Comparison of ENCODE assay signal across 7 cellular contexts in genomic region chr19:14249891-14250290, GRCh38. TPM values are rescaled to one million over a fixed set of nuclear protein-coding genes. Genes with fewer than 3 reads are reported as not detected.
A peak's percentile ranks its signal among the peaks of the same experiment; 100 is the strongest.
DNase-seq lines count a peak whose midpoint lies in the region; ATAC-seq, FAIRE-seq and TF ChIP-seq lines count a peak whose summit lies in the region.
"Not testable (repeated sequence)": the region's sequence is repeated elsewhere in the genome, so short reads cannot be mapped to it uniquely, and the experiment has no call there.

No MANE protein-coding gene starts in this region.

- intact Hi-C loops in Caco-2 (cut with micrococcal nuclease; ENCODE audit: unreplicated experiment); activated CD4-positive, alpha-beta T cell treated with anti-CD3 and anti-CD28 coated beads, Interleukin-2, amount 10 ng/mL, durations not matched to agents 24 days and 14 days (cut with micrococcal nuclease); activated naive CD4-positive, alpha-beta T cell treated with anti-CD3 and anti-CD28 coated beads for 36 hours (cut with micrococcal nuclease): not testable (repeated sequence)

- not testable (repeated sequence) for H3K18ac ChIP-seq in H1 (ENCODE audit: extremely low read depth, low read length)

- DNase-seq in Caco-2; activated CD4-positive, alpha-beta T cell treated with anti-CD3 and anti-CD28 coated beads, Interleukin-2, amount 10 ng/mL, durations not matched to agents 24 days and 14 days; activated naive CD4-positive, alpha-beta T cell treated with anti-CD3 and anti-CD28 coated beads for 36 hours; H1 (ENCODE audit: low read depth in 1 of 2, low spot score in 2 of 2); naive B cell: not testable (repeated sequence)

- not testable (repeated sequence) for H4K8ac ChIP-seq in H1 (ENCODE audit: extremely low read depth, insufficient read depth, low read length)

- H2BK5ac ChIP-seq in H1 (ENCODE audit: low read depth, low read length) = not testable (repeated sequence)

- not testable (repeated sequence) for H3K4me1 Mint-ChIP-seq in Caco-2 (ENCODE audit: low read depth, unreplicated experiment)
- peaks cover 13% of the 10 kb centered on the region for H3K4me1 Mint-ChIP-seq in activated CD4-positive, alpha-beta T cell treated with anti-CD3 and anti-CD28 coated beads, Interleukin-2, amount 10 ng/mL, durations not matched to agents 24 days and 14 days
- peaks cover 16% of the 10 kb centered on the region for H3K4me1 Mint-ChIP-seq in activated naive CD4-positive, alpha-beta T cell treated with anti-CD3 and anti-CD28 coated beads for 36 hours (ENCODE audit: low read depth)
- peaks cover 6 to 22% (median 18%) of the 10 kb centered on the region in 3 donors for H3K4me1 Mint-ChIP-seq in naive B cell

- H3K9me2 ChIP-seq in Loucy (replicated peaks; ENCODE audit: low read depth, low read length) = not testable (repeated sequence)

- not testable (repeated sequence) for H3K9me3 Mint-ChIP-seq in Caco-2 (ENCODE audit: unreplicated experiment); activated CD4-positive, alpha-beta T cell treated with anti-CD3 and anti-CD28 coated beads, Interleukin-2, amount 10 ng/mL, durations not matched to agents 24 days and 14 days; activated naive CD4-positive, alpha-beta T cell treated with anti-CD3 and anti-CD28 coated beads for 36 hours; naive B cell

- not testable (repeated sequence) for H3K4ac ChIP-seq in H1 (replicated peaks; ENCODE audit: insufficient read length, low read depth, low read length)

- POLR2A ChIA-PET in Caco-2 (lab: Charles Lee) = not testable (repeated sequence)
- POLR2A ChIA-PET in H1 (lab: Charles Lee; ENCODE audit: partially characterized antibody) = interaction anchor here (0.6 to 1.8 kb wide), 4 partner anchors 10 to 289 kb away, joined by 3 to 7 read pairs (median 4); no protein-coding TSS in a partner anchor

- not testable (repeated sequence) for TF ChIP-seq RAD21 in H1 (IDR thresholded peaks at IDR 0.05 in 1 of 2, conservative IDR thresholded peaks at IDR 0.05 in 1 of 2; ENCODE audit: low read depth in 2 of 2, low read length in 2 of 2)

- H2BK20ac ChIP-seq in H1 (ENCODE audit: low read length) = not testable (repeated sequence)

- H4K20me1 ChIP-seq in Loucy (ENCODE audit: insufficient read depth, low read length, poor library complexity, severe bottlenecking); H1 (replicated peaks in 1 of 2; ENCODE audit: control insufficient read depth in 1 of 2, insufficient read depth in 2 of 2, low read length in 2 of 2): not testable (repeated sequence)

- WGBS in H1 (ENCODE audit: extremely low coverage in 1 of 2, insufficient coverage in 1 of 2, insufficient read length in 1 of 2, insufficient replicate concordance in 2 of 2, low coverage in 1 of 2, low lambda C conversion rate in 2 of 2, missing lambda C conversion rate in 1 of 2), 2 experiments = 53% methylated on average over 2 of the region's 2 CpGs; no CpG with 5 or more reads in 1 of the 2 experiments

- H3K4me3 Mint-ChIP-seq in Caco-2 (ENCODE audit: unreplicated experiment) = peak overlapping the region; percentile 71
- H3K4me3 Mint-ChIP-seq in activated CD4-positive, alpha-beta T cell treated with anti-CD3 and anti-CD28 coated beads, Interleukin-2, amount 10 ng/mL, durations not matched to agents 24 days and 14 days = peak overlapping the region; percentile 50
- peak overlapping the region; percentile 63 for H3K4me3 Mint-ChIP-seq in activated naive CD4-positive, alpha-beta T cell treated with anti-CD3 and anti-CD28 coated beads for 36 hours
- peak overlapping the region; percentile 77 to 92 (median 82) for H3K4me3 Mint-ChIP-seq in naive B cell

- not testable (repeated sequence) for FAIRE-seq in H1 (lab: Jason Lieb, UNC)

- not testable (repeated sequence) for H3K4me1 ChIP-seq in Caco-2; Loucy (ENCODE audit: insufficient read depth, low read length, poor library complexity, severe bottlenecking); parathyroid adenoma
- H3K4me1 ChIP-seq in H1 (replicated peaks in 1 of 4; ENCODE audit: control insufficient read depth in 3 of 4, insufficient read depth in 4 of 4, low read length in 3 of 4) = peaks cover 0 to 12% (median 2%) of the 10 kb centered on the region in 4 experiments; a peak in 4 of 7 replicates

- H3F3A ChIP-seq in Loucy (ENCODE audit: low read depth) = not testable (repeated sequence)

- not testable (repeated sequence) for BruUV-seq in Caco-2 (replicated peaks; lab: Mats Ljungman, UMichigan)

- H3K27me3 Mint-ChIP-seq in Caco-2 (ENCODE audit: insufficient read depth, unreplicated experiment); activated naive CD4-positive, alpha-beta T cell treated with anti-CD3 and anti-CD28 coated beads for 36 hours (ENCODE audit: low read depth); naive B cell: not testable (repeated sequence)
- peaks cover 13% of the 10 kb centered on the region for H3K27me3 Mint-ChIP-seq in activated CD4-positive, alpha-beta T cell treated with anti-CD3 and anti-CD28 coated beads, Interleukin-2, amount 10 ng/mL, durations not matched to agents 24 days and 14 days

- H3K23ac ChIP-seq in H1 (ENCODE audit: insufficient read length) = not testable (repeated sequence)

- H3K79me2 ChIP-seq in Loucy (ENCODE audit: insufficient read depth, low read length); H1 (ENCODE audit: control insufficient read depth in 1 of 2, insufficient read depth in 2 of 2, low read length in 2 of 2); parathyroid adenoma: not testable (repeated sequence)

- not testable (repeated sequence) for H3K56ac ChIP-seq in H1 (replicated peaks; ENCODE audit: insufficient read length, low read depth, low read length)

- not testable (repeated sequence) for TF ChIP-seq CTCF in Caco-2 (IDR thresholded peaks at IDR 0.05; ENCODE audit: insufficient read depth in 1 of 2, low read depth in 1 of 2, low read length in 1 of 2, severe bottlenecking in 1 of 2, unreplicated experiment in 1 of 2); Loucy (conservative IDR thresholded peaks at IDR 0.05; ENCODE audit: low read length); H1 (IDR thresholded peaks at IDR 0.05; ENCODE audit: control extremely low read depth in 1 of 3, insufficient read depth in 1 of 3, low read depth in 1 of 3, low read length in 3 of 3); parathyroid adenoma (IDR thresholded peaks at IDR 0.05)

- not testable (repeated sequence) for H2AK5ac ChIP-seq in H1 (ENCODE audit: low read depth, low read length)

- H3K27me3 ChIP-seq in Caco-2 (replicated peaks; ENCODE audit: control insufficient read depth, insufficient read depth, low read length); Loucy (ENCODE audit: insufficient read depth, low read length, poor library complexity, severe bottlenecking); H1 (replicated peaks in 1 of 4; ENCODE audit: control insufficient read depth in 3 of 4, extremely low read depth in 1 of 4, insufficient read depth in 3 of 4, low read length in 3 of 4); parathyroid adenoma (ENCODE audit: control insufficient read depth, insufficient read depth, low read length): not testable (repeated sequence)

- TF ChIP-seq POLR2A in H1 (IDR thresholded peaks at IDR 0.05; ENCODE audit: control extremely low read depth in 1 of 2, low read depth in 2 of 2, low read length in 2 of 2) = not testable (repeated sequence)

- not testable (repeated sequence) for H2AFZ ChIP-seq in Loucy (ENCODE audit: low read length); H1 (ENCODE audit: low read length)
- H2AFZ ChIP-seq in parathyroid adenoma = peak overlapping the region; percentile 99

- not testable (repeated sequence) for H3K9me3 ChIP-seq in Caco-2; Loucy (ENCODE audit: insufficient read depth, low read depth, low read length); H1 (ENCODE audit: insufficient read depth in 2 of 2, low read depth in 1 of 2, low read length in 1 of 2); parathyroid adenoma (ENCODE audit: control insufficient read depth, low read length)

- H3K23me2 ChIP-seq in H1 (ENCODE audit: low read depth, low read length) = not testable (repeated sequence)

- H3K27ac Mint-ChIP-seq in Caco-2 (ENCODE audit: unreplicated experiment) = not testable (repeated sequence)
- H3K27ac Mint-ChIP-seq in activated CD4-positive, alpha-beta T cell treated with anti-CD3 and anti-CD28 coated beads, Interleukin-2, amount 10 ng/mL, durations not matched to agents 24 days and 14 days = peak overlapping the region; percentile 63
- peak overlapping the region; percentile 59 for H3K27ac Mint-ChIP-seq in activated naive CD4-positive, alpha-beta T cell treated with anti-CD3 and anti-CD28 coated beads for 36 hours
- peak overlapping the region in 2 of 6 donors; percentile 34 to 56 for H3K27ac Mint-ChIP-seq in naive B cell

- not testable (repeated sequence) for H3K4me3 ChIP-seq in Caco-2 (ENCODE audit: low read depth, low read length); parathyroid adenoma (ENCODE audit: low read depth, low read length)
- H3K4me3 ChIP-seq in Loucy (ENCODE audit: low read length, poor library complexity, severe bottlenecking) = peak overlapping the region; percentile 76
- H3K4me3 ChIP-seq in H1 (ENCODE audit: extremely low read depth in 1 of 4, insufficient read depth in 2 of 4, low read depth in 3 of 4, low read length in 4 of 4) = peak overlapping the region; percentile 26 to 66 (median 39); a peak in 7 of 8 replicates

- peak overlapping the region; percentile 70; the same call in 1 of the 2 replicates for H3K27ac ChIP-seq in H1 (ENCODE audit: low read depth, low read length)
- not testable (repeated sequence) for H3K27ac ChIP-seq in parathyroid adenoma

- H3K9ac ChIP-seq in Loucy (ENCODE audit: low read depth, low read length, poor library complexity, severe bottlenecking) (peak overlapping the region; percentile 98), H1 (replicated peaks in 1 of 4; ENCODE audit: extremely low read depth in 1 of 4, low read depth in 3 of 4, low read length in 3 of 4) (peak overlapping the region in 1 of 4 experiments; percentile 18; a peak in 2 of 7 replicates)
- H3K9ac ChIP-seq in parathyroid adenoma = not testable (repeated sequence)

- not testable (repeated sequence) for H3K14ac ChIP-seq in H1 (ENCODE audit: insufficient read length)

- ATAC-seq in naive B cell (ENCODE audit: low read depth in 2 of 2) = not testable (repeated sequence)

- not testable (repeated sequence) for H3K36me3 ChIP-seq in Caco-2 (ENCODE audit: control insufficient read depth, insufficient read depth, low read length); Loucy (ENCODE audit: insufficient read depth, low read length); H1 (ENCODE audit: control insufficient read depth in 2 of 4, insufficient read depth in 4 of 4, low read length in 3 of 4); parathyroid adenoma (ENCODE audit: control insufficient read depth, insufficient read depth, low read length)

- not testable (repeated sequence) for TF ChIP-seq EP300 in H1 (IDR thresholded peaks at IDR 0.05; ENCODE audit: borderline replicate concordance in 1 of 2, low read depth in 2 of 2, low read length in 2 of 2)

- peak overlapping the region; percentile 71 for H3K4me2 ChIP-seq in Loucy (ENCODE audit: low read depth, low read length, poor library complexity, severe bottlenecking)
- H3K4me2 ChIP-seq in H1 (ENCODE audit: insufficient read depth in 1 of 2, low read depth in 2 of 2, low read length in 2 of 2) = peak overlapping the region; percentile 79
- H3K4me2 ChIP-seq in parathyroid adenoma (ENCODE audit: low read length) = not testable (repeated sequence)

- H4K5ac ChIP-seq in H1 (ENCODE audit: insufficient read length, low read depth, low read length) = peak overlapping the region; percentile 95

- not testable (repeated sequence) for H4K91ac ChIP-seq in H1 (replicated peaks; ENCODE audit: insufficient read length, low read length)

- CTCF ChIA-PET in Caco-2 (lab: Charles Lee) = not testable (repeated sequence)
- CTCF ChIA-PET in activated naive CD4-positive, alpha-beta T cell treated with anti-CD3 and anti-CD28 coated beads for 36 hours (lab: Charles Lee) = interaction anchor here (0.6 to 0.7 kb wide), 2 partner anchors 16 to 98 kb away, joined by 3 to 4 read pairs; no protein-coding TSS in a partner anchor
- CTCF ChIA-PET in H1 (lab: Charles Lee; ENCODE audit: partially characterized antibody) = interaction anchor here (0.6 to 1.8 kb wide), 3 partner anchors 10 to 322 kb away, joined by 3 to 4 read pairs (median 3); partner anchors contain the start of gene NDUFB7

- H3K36me3 Mint-ChIP-seq in Caco-2 (ENCODE audit: insufficient read depth, unreplicated experiment); activated CD4-positive, alpha-beta T cell treated with anti-CD3 and anti-CD28 coated beads, Interleukin-2, amount 10 ng/mL, durations not matched to agents 24 days and 14 days (ENCODE audit: low read depth); activated naive CD4-positive, alpha-beta T cell treated with anti-CD3 and anti-CD28 coated beads for 36 hours (ENCODE audit: low read depth); naive B cell: not testable (repeated sequence)

- not testable (repeated sequence) for H2BK120ac ChIP-seq in H1 (replicated peaks; ENCODE audit: low read depth, low read length)

- H3K79me1 ChIP-seq in H1 (ENCODE audit: low read depth, low read length) = not testable (repeated sequence)

- not testable (repeated sequence) for H2BK12ac ChIP-seq in H1 (ENCODE audit: low read depth, low read length)

- not testable (repeated sequence) for H2BK15ac ChIP-seq in H1 (ENCODE audit: low read length)

RNA-seq across cellular contexts. Expression of gene ADGRL1, which starts 43.9 kb away (rescaled TPM):
- 16.9 and 17.6 TPM in 2 replicates for total RNA-seq in Caco-2 (2022)
- total RNA-seq in activated CD4-positive, alpha-beta T cell treated with anti-CD3 and anti-CD28 coated beads, Interleukin-2, amount 10 ng/mL, durations not matched to agents 24 days and 14 days = 14.3 and 17.2 TPM in 2 replicates
- total RNA-seq in activated naive CD4-positive, alpha-beta T cell treated with anti-CD3 and anti-CD28 coated beads for 36 hours = 10 to 100 TPM; 13.5 to 14.6 TPM
- total RNA-seq in H1 (2021; fragmentation: NEBNext Ultra II Directional; extraction: Animal tissue kit (Norgen Biotek cat#: 25700)) = 112 and 119 TPM in 2 replicates
- polyA plus RNA-seq in H1 (2011; rRNA removed) = 95.6 and 158 TPM in 2 replicates
- polyA plus RNA-seq in H1 (2011; cell fraction: cytosol; rRNA removed) = 70.7 TPM
- polyA plus RNA-seq in H1 (2011; cell fraction: nucleus; rRNA removed) = 342 TPM
- 42.7 to 97.4 TPM (median 91.9 TPM) in 4 replicates for polyA plus RNA-seq in H1 (2012, experiment 1 of 2)
- polyA plus RNA-seq in H1 (2012, experiment 2 of 2) = 55.8 TPM
- 81.7 TPM for polyA plus RNA-seq in H1 (2013, experiment 1 of 2)
- 76.2 TPM for polyA plus RNA-seq in H1 (2013, experiment 2 of 2)
- polyA minus RNA-seq in H1 (2011; rRNA and poly(A)+ RNA removed) = 102 and 137 TPM in 2 replicates
- 97.0 TPM for polyA minus RNA-seq in H1 (2011; cell fraction: cytosol; rRNA and poly(A)+ RNA removed)
- 130 TPM for polyA minus RNA-seq in H1 (2011; cell fraction: nucleus; rRNA and poly(A)+ RNA removed)
- not detected for polyA plus RNA-seq in naive B cell (ENCODE audit: low read depth in 6 of 6)
